ENCODE assay signal across 1 cellular context in the genomic region with DNA sequence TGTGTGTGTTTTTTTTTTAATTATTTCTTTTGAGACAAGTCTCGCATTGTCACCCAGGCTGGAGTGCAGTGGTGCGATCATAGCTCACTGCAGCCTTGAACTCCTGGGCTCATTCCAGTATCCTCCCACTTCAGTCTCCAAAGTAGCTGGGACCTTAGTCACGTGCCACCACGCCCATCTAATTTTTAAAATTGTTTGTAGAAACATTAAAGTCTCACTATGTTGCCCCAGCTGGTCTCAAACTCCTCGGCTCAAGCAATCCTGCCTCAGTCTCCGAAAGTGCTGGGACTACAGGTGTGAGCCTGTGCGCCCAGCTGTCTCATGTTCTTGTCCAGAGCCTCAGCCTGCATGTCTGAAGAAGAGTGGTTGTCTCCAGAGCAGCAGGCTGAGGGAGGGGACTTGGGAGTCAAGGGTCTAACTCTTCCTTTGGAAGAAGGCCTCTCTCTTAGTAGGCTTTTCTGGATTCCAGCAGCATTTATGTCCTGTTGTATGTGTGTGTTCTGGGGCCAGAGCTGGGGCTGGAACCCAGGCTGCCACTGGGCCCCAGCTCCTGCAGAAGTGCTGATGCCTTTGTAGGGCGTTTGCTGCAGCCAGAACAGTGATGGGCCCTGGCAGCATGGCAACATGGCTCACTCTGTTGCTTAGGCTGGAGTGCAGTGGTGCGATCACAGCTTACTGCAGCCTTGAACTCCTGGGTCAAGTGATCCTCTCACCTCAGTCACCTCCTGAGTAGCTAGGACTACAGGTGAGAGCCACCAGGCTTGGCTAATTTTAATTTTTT.
A peak's percentile ranks its signal among the peaks of the same experiment; 100 is the strongest.
TF ChIP-seq lines count a peak whose summit lies in the region.

No MANE protein-coding gene starts in this region.

TF ChIP-seq in HepG2, 621 proteins besides CTCF, POLR2A, EP300 and RAD21 (continued from another document and continues in another):
- TF ChIP-seq, protein P1, sequence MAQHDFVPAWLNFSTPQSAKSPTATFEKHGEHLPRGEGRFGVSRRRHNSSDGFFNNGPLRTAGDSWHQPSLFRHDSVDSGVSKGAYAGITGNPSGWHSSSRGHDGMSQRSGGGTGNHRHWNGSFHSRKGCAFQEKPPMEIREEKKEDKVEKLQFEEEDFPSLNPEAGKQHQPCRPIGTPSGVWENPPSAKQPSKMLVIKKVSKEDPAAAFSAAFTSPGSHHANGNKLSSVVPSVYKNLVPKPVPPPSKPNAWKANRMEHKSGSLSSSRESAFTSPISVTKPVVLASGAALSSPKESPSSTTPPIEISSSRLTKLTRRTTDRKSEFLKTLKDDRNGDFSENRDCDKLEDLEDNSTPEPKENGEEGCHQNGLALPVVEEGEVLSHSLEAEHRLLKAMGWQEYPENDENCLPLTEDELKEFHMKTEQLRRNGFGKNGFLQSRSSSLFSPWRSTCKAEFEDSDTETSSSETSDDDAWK (CRISPR knock-in tag; IDR thresholded peaks at IDR 0.05), result no peak
- TF ChIP-seq ZNF766 (CRISPR knock-in tag; IDR thresholded peaks at IDR 0.05; ENCODE audit: borderline replicate concordance) (no peak), ZNF567 (CRISPR knock-in tag; IDR thresholded peaks at IDR 0.05; ENCODE audit: borderline replicate concordance) (no peak), GATA4 (IDR thresholded peaks at IDR 0.05; ENCODE audit: borderline replicate concordance, low read depth) (no peak), MNT (IDR thresholded peaks at IDR 0.05) (0 out of 2 replicates have a peak, but pooled peaks have one; percentile 4), ZNF782 (CRISPR knock-in tag; IDR thresholded peaks at IDR 0.05; ENCODE audit: borderline replicate concordance) (no peak), HNRNPUL1 (IDR thresholded peaks at IDR 0.05; ENCODE audit: low read depth, low read length) (no peak), RNF2 (conservative IDR thresholded peaks at IDR 0.05; ENCODE audit: low read depth) (no peak), RERE (CRISPR knock-in tag; IDR thresholded peaks at IDR 0.05; ENCODE audit: low read depth) (no peak), SALL1 (CRISPR knock-in tag; IDR thresholded peaks at IDR 0.05) (peak; percentile 57), TMF1 (CRISPR knock-in tag; IDR thresholded peaks at IDR 0.05; ENCODE audit: low read depth) (no peak), ARID4A (CRISPR knock-in tag; IDR thresholded peaks at IDR 0.05; ENCODE audit: borderline replicate concordance) (no peak), SRY (CRISPR knock-in tag; IDR thresholded peaks at IDR 0.05) (no peak), HBP1 (CRISPR knock-in tag; IDR thresholded peaks at IDR 0.05; ENCODE audit: low read depth) (no peak), CBFB (CRISPR knock-in tag; IDR thresholded peaks at IDR 0.05) (no peak), ZNF253 (CRISPR knock-in tag; IDR thresholded peaks at IDR 0.05; ENCODE audit: borderline replicate concordance) (no peak), ZBTB42 (CRISPR knock-in tag; IDR thresholded peaks at IDR 0.05) (no peak), ZNF510 (CRISPR knock-in tag; IDR thresholded peaks at IDR 0.05; ENCODE audit: low read depth) (no peak), RBM39 (IDR thresholded peaks at IDR 0.05; ENCODE audit: low read depth, low read length, poor library complexity, severe bottlenecking) (no peak), RARG (CRISPR knock-in tag; IDR thresholded peaks at IDR 0.05; ENCODE audit: low read depth) (no peak), SETDB1 (CRISPR knock-in tag; IDR thresholded peaks at IDR 0.05; ENCODE audit: borderline replicate concordance) (no peak), MEIS1 (CRISPR knock-in tag; IDR thresholded peaks at IDR 0.05; ENCODE audit: borderline replicate concordance) (no peak), AKAP8 (CRISPR knock-in tag; IDR thresholded peaks at IDR 0.05) (0 out of 2 replicates have a peak, but pooled peaks have one; percentile 47), ZNF292 (CRISPR knock-in tag; IDR thresholded peaks at IDR 0.05; ENCODE audit: borderline replicate concordance, low read depth) (0 out of 2 replicates have a peak, but pooled peaks have one; percentile 31), HDAC6 (IDR thresholded peaks at IDR 0.05; ENCODE audit: low read depth, low read length) (no peak), PLRG1 (conservative IDR thresholded peaks at IDR 0.05) (no peak), SP5 (CRISPR knock-in tag; IDR thresholded peaks at IDR 0.05; ENCODE audit: borderline replicate concordance, low read depth) (peak; percentile 64; the same call in 1 of the 2 replicates), MEF2D (CRISPR knock-in tag; IDR thresholded peaks at IDR 0.05) (no peak), MAFK (conservative IDR thresholded peaks at IDR 0.05 in 1 of 2, IDR thresholded peaks at IDR 0.05 in 1 of 2; ENCODE audit: low read length in 2 of 2) (no peak)
- TF ChIP-seq, protein P2, sequence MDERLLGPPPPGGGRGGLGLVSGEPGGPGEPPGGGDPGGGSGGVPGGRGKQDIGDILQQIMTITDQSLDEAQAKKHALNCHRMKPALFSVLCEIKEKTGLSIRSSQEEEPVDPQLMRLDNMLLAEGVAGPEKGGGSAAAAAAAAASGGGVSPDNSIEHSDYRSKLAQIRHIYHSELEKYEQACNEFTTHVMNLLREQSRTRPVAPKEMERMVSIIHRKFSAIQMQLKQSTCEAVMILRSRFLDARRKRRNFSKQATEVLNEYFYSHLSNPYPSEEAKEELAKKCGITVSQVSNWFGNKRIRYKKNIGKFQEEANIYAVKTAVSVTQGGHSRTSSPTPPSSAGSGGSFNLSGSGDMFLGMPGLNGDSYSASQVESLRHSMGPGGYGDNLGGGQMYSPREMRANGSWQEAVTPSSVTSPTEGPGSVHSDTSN (CRISPR knock-in tag; IDR thresholded peaks at IDR 0.05), result no peak
- TF ChIP-seq, protein P3, sequence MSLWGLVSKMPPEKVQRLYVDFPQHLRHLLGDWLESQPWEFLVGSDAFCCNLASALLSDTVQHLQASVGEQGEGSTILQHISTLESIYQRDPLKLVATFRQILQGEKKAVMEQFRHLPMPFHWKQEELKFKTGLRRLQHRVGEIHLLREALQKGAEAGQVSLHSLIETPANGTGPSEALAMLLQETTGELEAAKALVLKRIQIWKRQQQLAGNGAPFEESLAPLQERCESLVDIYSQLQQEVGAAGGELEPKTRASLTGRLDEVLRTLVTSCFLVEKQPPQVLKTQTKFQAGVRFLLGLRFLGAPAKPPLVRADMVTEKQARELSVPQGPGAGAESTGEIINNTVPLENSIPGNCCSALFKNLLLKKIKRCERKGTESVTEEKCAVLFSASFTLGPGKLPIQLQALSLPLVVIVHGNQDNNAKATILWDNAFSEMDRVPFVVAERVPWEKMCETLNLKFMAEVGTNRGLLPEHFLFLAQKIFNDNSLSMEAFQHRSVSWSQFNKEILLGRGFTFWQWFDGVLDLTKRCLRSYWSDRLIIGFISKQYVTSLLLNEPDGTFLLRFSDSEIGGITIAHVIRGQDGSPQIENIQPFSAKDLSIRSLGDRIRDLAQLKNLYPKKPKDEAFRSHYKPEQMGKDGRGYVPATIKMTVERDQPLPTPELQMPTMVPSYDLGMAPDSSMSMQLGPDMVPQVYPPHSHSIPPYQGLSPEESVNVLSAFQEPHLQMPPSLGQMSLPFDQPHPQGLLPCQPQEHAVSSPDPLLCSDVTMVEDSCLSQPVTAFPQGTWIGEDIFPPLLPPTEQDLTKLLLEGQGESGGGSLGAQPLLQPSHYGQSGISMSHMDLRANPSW (CRISPR knock-in tag; IDR thresholded peaks at IDR 0.05; ENCODE audit: borderline replicate concordance), result no peak
